10 cellular contexts compared by ENCODE assay signal in genomic region chr21:42424848-42425602, GRCh38. TPM values are rescaled to one million over a fixed set of nuclear protein-coding genes. Genes with fewer than 3 reads are reported as not detected.
A peak's percentile ranks its signal among the peaks of the same experiment; 100 is the strongest.
DNase-seq lines count a peak whose midpoint lies in the region; ATAC-seq, FAIRE-seq and TF ChIP-seq lines count a peak whose summit lies in the region.
"Had no signal": no experiment of that assay in that cellular context is flagged by ENCODE, and none has a peak within 500 bp of the region (broad histone marks: within the 10 kb centered on the region; RNA-seq: fewer than 3 reads in every experiment).

No MANE protein-coding gene starts in this region.

- peak overlapping the region; percentile 85 for H3K27ac Mint-ChIP-seq in CD4-positive, alpha-beta T cell
- H3K27ac Mint-ChIP-seq in activated CD8-positive, alpha-beta T cell treated with anti-CD3 and anti-CD28 coated beads, Interleukin-2, amount 10 ng/mL, durations not matched to agents 7 days and 5 days = peak overlapping the region; percentile 90

- no peaks in the 10 kb centered on the region for H3K27me3 ChIP-seq in CD4-positive, alpha-beta T cell (ENCODE audit: control insufficient read depth, insufficient read depth, low read length)
- peaks cover 1 to 16% of the 10 kb centered on the region in 2 experiments; a peak in 1 of 5 replicates for H3K27me3 ChIP-seq in HepG2 (ENCODE audit: control insufficient read depth in 1 of 2, insufficient read depth in 2 of 2, low read length in 2 of 2)
- H3K27me3 ChIP-seq in osteoblast (ENCODE audit: insufficient read depth, low read length) = peaks cover 3% of the 10 kb centered on the region
- peaks cover 0 to 29% (median 0%) of the 10 kb centered on the region in 3 donors for H3K27me3 ChIP-seq in sigmoid colon

- POLR2A ChIA-PET in CD4-positive, alpha-beta T cell (lab: Charles Lee) = interaction anchor here (0.5 to 12.8 kb wide), 18 partner anchors 9 to 515 kb away, joined by 3 to 208 read pairs (median 4); partner anchors contain the start of gene UBASH3A
- POLR2A ChIA-PET in activated CD8-positive, alpha-beta T cell treated with anti-CD3 and anti-CD28 coated beads, Interleukin-2, amount 10 ng/mL, durations not matched to agents 7 days and 5 days (lab: Charles Lee) = interaction anchor here (0.6 to 4.8 kb wide), 10 partner anchors 9 to 76 kb away, joined by 3 to 83 read pairs (median 4); partner anchors contain the start of gene UBASH3A
- POLR2A ChIA-PET in HepG2 (lab: Yijun Ruan, JAX) = no interaction called here

- ATAC-seq in CD4-positive, alpha-beta T cell (ENCODE audit: poor library complexity) = peak; percentile 86
- peak; percentile 42 for ATAC-seq in HG03442 (IDR thresholded peaks at IDR 0.05; ENCODE audit: unreplicated experiment)
- peak; percentile 83 for ATAC-seq in activated CD8-positive, alpha-beta T cell treated with anti-CD3 and anti-CD28 coated beads, Interleukin-2, amount 10 ng/mL, durations not matched to agents 7 days and 5 days
- ATAC-seq in HepG2 = no peak

- H4K20me1 ChIP-seq in HepG2 (ENCODE audit: insufficient read depth, low read length) (no peaks in the 10 kb centered on the region), osteoblast (ENCODE audit: insufficient read depth, low read length) (no peaks in the 10 kb centered on the region)

- TF ChIP-seq POLR2A in HepG2 (IDR thresholded peaks at IDR 0.05; ENCODE audit: insufficient read depth in 1 of 2, low read depth in 2 of 2, low read length in 2 of 2) (no peak), sigmoid colon (IDR thresholded peaks at IDR 0.05) (no peak)

- no TSS peak for BruUV-seq in HepG2 (replicated peaks; lab: Mats Ljungman, UMichigan)

- H3K4me1 ChIP-seq in HepG2 (ENCODE audit: insufficient read depth, low read length) (peaks cover 28% of the 10 kb centered on the region), osteoblast (ENCODE audit: insufficient read depth, low read length) (no peaks in the 10 kb centered on the region), sigmoid colon (no peaks in the 10 kb centered on the region)

- DNase-seq in CD4-positive, alpha-beta T cell = peak; percentile 63 to 80 (median 70)
- DNase-seq in activated CD8-positive, alpha-beta T cell treated with anti-CD3 and anti-CD28 coated beads, Interleukin-2, amount 10 ng/mL, durations not matched to agents 7 days and 5 days = peak; percentile 89
- no peak for DNase-seq in HepG2 (ENCODE audit: low spot score)
- no peak for DNase-seq in osteoblast (ENCODE audit: insufficient read length, low spot score, missing footprints)
- DNase-seq in caudate nucleus (lab: John Stamatoyannopoulos, UW) = no peak
- DNase-seq in NCI-H69 (lab: John Stamatoyannopoulos, UW) = no peak
- no peak for DNase-seq in sigmoid colon
- DNase-seq: DMS53 had no signal

- no peak overlapping the region for H3K9ac ChIP-seq in HepG2 (ENCODE audit: insufficient read depth, low read depth, low read length)

- H3K9me3 ChIP-seq in CD4-positive, alpha-beta T cell (ENCODE audit: control insufficient read depth, low read length) = no peaks in the 10 kb centered on the region
- no peaks in the 10 kb centered on the region for H3K9me3 ChIP-seq in HepG2 (ENCODE audit: low read length)
- H3K9me3 ChIP-seq in osteoblast (ENCODE audit: low read depth, low read length) = no peaks in the 10 kb centered on the region
- peaks cover 0 to 3% (median 0%) of the 10 kb centered on the region in 4 donors for H3K9me3 ChIP-seq in sigmoid colon

- no peak for FAIRE-seq in HepG2 (lab: Jason Lieb, UNC)

- H2AFZ ChIP-seq in HepG2 (ENCODE audit: low read length) = no peak overlapping the region
- H2AFZ ChIP-seq in osteoblast (ENCODE audit: low read length) = no peak overlapping the region

- WGBS in HepG2 (ENCODE audit: low lambda C conversion rate) = 27% methylated on average over 12 of the region's 12 CpGs
- 43 to 81% methylated on average over 12 of the region's 12 CpGs for WGBS in sigmoid colon, 2 donors

- H3K4me2 ChIP-seq in HepG2 (ENCODE audit: low read depth, low read length) (no peak overlapping the region), osteoblast (ENCODE audit: insufficient read depth, low read length) (no peak overlapping the region)

- no peak for TF ChIP-seq EP300 in HepG2 (IDR thresholded peaks at IDR 0.05; ENCODE audit: low read depth in 2 of 2, low read length in 2 of 2)
- no peak for TF ChIP-seq EP300 in HepG2 (CRISPR knock-in tag; IDR thresholded peaks at IDR 0.05; ENCODE audit: borderline replicate concordance)
- no peak for TF ChIP-seq EP300 in sigmoid colon (IDR thresholded peaks at IDR 0.05)

- H3K4me3 ChIP-seq in HepG2 (replicated peaks in 1 of 3; ENCODE audit: insufficient read depth in 1 of 3, low read depth in 2 of 3, low read length in 3 of 3) (no peak overlapping the region), osteoblast (ENCODE audit: insufficient read depth, low read length) (no peak overlapping the region), sigmoid colon (no peak overlapping the region)
- H3K4me3 ChIP-seq: lung had no signal

- in situ Hi-C loops in HepG2 (cut with HindIII; ENCODE audit: extremely low pct_ligation_motif_present, low pct_unique_long_range_greater_than_20kb) = no loop called here

- intact Hi-C loops in CD4-positive, alpha-beta T cell (cut with DNase I, micrococcal nuclease) = loop anchor here (1.0 to 10.0 kb wide), 7 partner anchors 10 to 87 kb away; partner anchors contain the start of gene RSPH1 (in 2 of the 2)
- intact Hi-C loops in HepG2 (cut with micrococcal nuclease; ENCODE audit: unreplicated experiment) = no loop called here
- intact Hi-C loops in sigmoid colon (cut with DNase I) = no loop called here

- peak overlapping the region; percentile 59 for H3K4me3 Mint-ChIP-seq in CD4-positive, alpha-beta T cell
- H3K4me3 Mint-ChIP-seq in activated CD8-positive, alpha-beta T cell treated with anti-CD3 and anti-CD28 coated beads, Interleukin-2, amount 10 ng/mL, durations not matched to agents 7 days and 5 days = peak overlapping the region; percentile 67

- no peaks in the 10 kb centered on the region for H3K79me2 ChIP-seq in HepG2 (ENCODE audit: insufficient read depth, low read length)
- H3K79me2 ChIP-seq in osteoblast (ENCODE audit: insufficient read depth, low read length) = no peaks in the 10 kb centered on the region

- no peak for TF ChIP-seq CTCF in CD4-positive, alpha-beta T cell (IDR thresholded peaks at IDR 0.05)
- TF ChIP-seq CTCF in HepG2 (CRISPR knock-in tag; IDR thresholded peaks at IDR 0.05) = no peak
- no peak for TF ChIP-seq CTCF in osteoblast (IDR thresholded peaks at IDR 0.05; ENCODE audit: extremely low read depth, low read depth, low read length)
- TF ChIP-seq CTCF in sigmoid colon (IDR thresholded peaks at IDR 0.05) = no peak

- peak overlapping the region; percentile 90 for H3K27ac ChIP-seq in CD4-positive, alpha-beta T cell (ENCODE audit: low read depth, low read length)
- H3K27ac ChIP-seq in HepG2 (ENCODE audit: extremely low read length, insufficient read depth, low read length) (no peak overlapping the region), osteoblast (ENCODE audit: low read depth, low read length) (no peak overlapping the region), caudate nucleus (ENCODE audit: low read depth, low read length) (no peak overlapping the region), sigmoid colon (no peak overlapping the region)

- H3K36me3 Mint-ChIP-seq in CD4-positive, alpha-beta T cell (ENCODE audit: low read depth) = peaks cover 47% of the 10 kb centered on the region
- H3K36me3 Mint-ChIP-seq in activated CD8-positive, alpha-beta T cell treated with anti-CD3 and anti-CD28 coated beads, Interleukin-2, amount 10 ng/mL, durations not matched to agents 7 days and 5 days (ENCODE audit: low read depth) = peaks cover 89% of the 10 kb centered on the region

- CTCF ChIA-PET in CD4-positive, alpha-beta T cell (lab: Charles Lee) = interaction anchor here (0.8 to 2.6 kb wide), 8 partner anchors 8 to 116 kb away, joined by 3 to 9 read pairs (median 4); partner anchors contain the start of gene UBASH3A
- CTCF ChIA-PET in activated CD8-positive, alpha-beta T cell treated with anti-CD3 and anti-CD28 coated beads, Interleukin-2, amount 10 ng/mL, durations not matched to agents 7 days and 5 days (lab: Charles Lee) = interaction anchor here (0.8 to 7.0 kb wide), 10 partner anchors 9 to 280 kb away, joined by 3 to 76 read pairs (median 4); partner anchors contain the start of gene UBASH3A
- CTCF ChIA-PET in HepG2 (lab: Yijun Ruan, JAX; ENCODE audit: low intra/inter-chr PET ratio, low total read pairs) = no interaction called here

- no peaks in the 10 kb centered on the region for H3K27me3 Mint-ChIP-seq in CD4-positive, alpha-beta T cell
- H3K27me3 Mint-ChIP-seq in activated CD8-positive, alpha-beta T cell treated with anti-CD3 and anti-CD28 coated beads, Interleukin-2, amount 10 ng/mL, durations not matched to agents 7 days and 5 days (ENCODE audit: low read depth) = no peaks in the 10 kb centered on the region

- no peaks in the 10 kb centered on the region for H3K9me3 Mint-ChIP-seq in CD4-positive, alpha-beta T cell
- H3K9me3 Mint-ChIP-seq in activated CD8-positive, alpha-beta T cell treated with anti-CD3 and anti-CD28 coated beads, Interleukin-2, amount 10 ng/mL, durations not matched to agents 7 days and 5 days (ENCODE audit: insufficient read depth) = no peaks in the 10 kb centered on the region

- no peak for TF ChIP-seq RAD21 in HepG2 (CRISPR knock-in tag; IDR thresholded peaks at IDR 0.05)

- peaks cover 79% of the 10 kb centered on the region for H3K4me1 Mint-ChIP-seq in CD4-positive, alpha-beta T cell (ENCODE audit: low read depth)
- peaks cover 77% of the 10 kb centered on the region for H3K4me1 Mint-ChIP-seq in activated CD8-positive, alpha-beta T cell treated with anti-CD3 and anti-CD28 coated beads, Interleukin-2, amount 10 ng/mL, durations not matched to agents 7 days and 5 days (ENCODE audit: low read depth)

- H3K36me3 ChIP-seq in HepG2 (replicated peaks in 1 of 2; ENCODE audit: control insufficient read depth in 1 of 2, insufficient read depth in 2 of 2, low read length in 2 of 2) = no peaks in the 10 kb centered on the region
- H3K36me3 ChIP-seq in osteoblast (ENCODE audit: insufficient read depth, low read length) = no peaks in the 10 kb centered on the region
- no peaks in the 10 kb centered on the region for H3K36me3 ChIP-seq in sigmoid colon

RNA-seq across cellular contexts. Expression of gene UBASH3A, which starts 21.3 kb away (rescaled TPM):
- total RNA-seq in CD4-positive, alpha-beta T cell = 10 to 100 TPM; 59.7 to 60.8 TPM
- 10 to 100 TPM; 68.7 to 74.0 TPM for total RNA-seq in activated CD8-positive, alpha-beta T cell treated with anti-CD3 and anti-CD28 coated beads, Interleukin-2, amount 10 ng/mL, durations not matched to agents 7 days and 5 days
- total RNA-seq in HepG2 (2016; rRNA removed; fragmentation: Illumina TruSeq; extraction: Trizol) (not detected in 2 replicates), osteoblast (not detected in 2 replicates), sigmoid colon (not detected)
- not detected in 2 replicates for total RNA-seq in HepG2 (2016; cell fraction: cytosol; rRNA removed; fragmentation: Illumina TruSeq; extraction: Trizol; ENCODE audit: low read depth)
- total RNA-seq in HepG2 (2016; cell fraction: insoluble cytoplasmic fraction; rRNA removed; fragmentation: Illumina TruSeq; extraction: Trizol) = not detected in 2 replicates
- not detected in 2 replicates for total RNA-seq in HepG2 (2016; cell fraction: membrane; rRNA removed; fragmentation: Illumina TruSeq; extraction: Trizol)
- not detected in 2 replicates for total RNA-seq in HepG2 (2016; cell fraction: nucleus; rRNA removed; fragmentation: Illumina TruSeq; extraction: Trizol)
- polyA plus RNA-seq in HepG2 (2011; rRNA removed) (0.03 TPM in 1 of 2 replicates, not detected in the other), sigmoid colon (1 to 10 TPM in 1 of 3 donors, not detected in 2; 3.9 TPM)
- not detected in 2 replicates for polyA plus RNA-seq in HepG2 (2011; cell fraction: cytosol; rRNA removed)
- polyA plus RNA-seq in HepG2 (2011; cell fraction: nucleus; rRNA removed) = 0.14 TPM in 1 of 2 replicates, not detected in the other
- polyA plus RNA-seq in HepG2 (2012) = not detected in 2 replicates
- not detected in 2 replicates for polyA plus RNA-seq in HepG2 (2016; cell fraction: cytosol; fragmentation: Illumina TruSeq; extraction: Trizol; ENCODE audit: low read depth)
- not detected in 2 replicates for polyA plus RNA-seq in HepG2 (2016; cell fraction: insoluble cytoplasmic fraction; fragmentation: Illumina TruSeq; extraction: Trizol; ENCODE audit: low read depth)
- polyA plus RNA-seq in HepG2 (2016; cell fraction: membrane; fragmentation: Illumina TruSeq; extraction: Trizol; ENCODE audit: low read depth) = not detected in 2 replicates
- not detected in 2 replicates for polyA plus RNA-seq in HepG2 (2016; cell fraction: nucleus; fragmentation: Illumina TruSeq; extraction: Trizol; ENCODE audit: insufficient read depth, low read depth)
- polyA minus RNA-seq in HepG2 (2011; rRNA and poly(A)+ RNA removed; ENCODE audit: low replicate concordance) = 0.05 and 0.24 TPM in 2 replicates
- polyA minus RNA-seq in HepG2 (2011; cell fraction: cytosol; rRNA and poly(A)+ RNA removed) = not detected in 2 replicates
- polyA minus RNA-seq in HepG2 (2011; cell fraction: nucleus; rRNA and poly(A)+ RNA removed) = not detected in 2 replicates

RNA-seq across cellular contexts. Expression of gene TMPRSS3, which starts 29.2 kb away (rescaled TPM):
- 1 to 10 TPM; 1.5 TPM for total RNA-seq in CD4-positive, alpha-beta T cell
- total RNA-seq in activated CD8-positive, alpha-beta T cell treated with anti-CD3 and anti-CD28 coated beads, Interleukin-2, amount 10 ng/mL, durations not matched to agents 7 days and 5 days = 10 to 100 TPM in 1 of 2 experiments, 1 to 10 TPM in 1; 9.9 to 10.1 TPM
- 2.8 and 3.5 TPM in 2 replicates for total RNA-seq in HepG2 (2016; rRNA removed; fragmentation: Illumina TruSeq; extraction: Trizol)
- 3.0 and 3.4 TPM in 2 replicates for total RNA-seq in HepG2 (2016; cell fraction: cytosol; rRNA removed; fragmentation: Illumina TruSeq; extraction: Trizol; ENCODE audit: low read depth)
- 3.4 and 4.2 TPM in 2 replicates for total RNA-seq in HepG2 (2016; cell fraction: insoluble cytoplasmic fraction; rRNA removed; fragmentation: Illumina TruSeq; extraction: Trizol)
- total RNA-seq in HepG2 (2016; cell fraction: membrane; rRNA removed; fragmentation: Illumina TruSeq; extraction: Trizol) = 4.9 and 6.4 TPM in 2 replicates
- 2.5 and 3.0 TPM in 2 replicates for total RNA-seq in HepG2 (2016; cell fraction: nucleus; rRNA removed; fragmentation: Illumina TruSeq; extraction: Trizol)
- 16.9 and 17.8 TPM in 2 replicates for polyA plus RNA-seq in HepG2 (2011; rRNA removed)
- 14.6 and 15.1 TPM in 2 replicates for polyA plus RNA-seq in HepG2 (2011; cell fraction: cytosol; rRNA removed)
- 14.6 and 14.7 TPM in 2 replicates for polyA plus RNA-seq in HepG2 (2011; cell fraction: nucleus; rRNA removed)
- polyA plus RNA-seq in HepG2 (2012) = 3.3 and 13.6 TPM in 2 replicates
- polyA plus RNA-seq in HepG2 (2016; cell fraction: cytosol; fragmentation: Illumina TruSeq; extraction: Trizol; ENCODE audit: low read depth) = 3.5 and 4.6 TPM in 2 replicates
- 4.4 and 4.5 TPM in 2 replicates for polyA plus RNA-seq in HepG2 (2016; cell fraction: insoluble cytoplasmic fraction; fragmentation: Illumina TruSeq; extraction: Trizol; ENCODE audit: low read depth)
- polyA plus RNA-seq in HepG2 (2016; cell fraction: membrane; fragmentation: Illumina TruSeq; extraction: Trizol; ENCODE audit: low read depth) = 4.1 and 5.4 TPM in 2 replicates
- 2.8 and 4.3 TPM in 2 replicates for polyA plus RNA-seq in HepG2 (2016; cell fraction: nucleus; fragmentation: Illumina TruSeq; extraction: Trizol; ENCODE audit: insufficient read depth, low read depth)
- polyA minus RNA-seq in HepG2 (2011; rRNA and poly(A)+ RNA removed; ENCODE audit: low replicate concordance) = 16.7 and 58.0 TPM in 2 replicates
- 4.6 and 6.1 TPM in 2 replicates for polyA minus RNA-seq in HepG2 (2011; cell fraction: cytosol; rRNA and poly(A)+ RNA removed)
- 7.6 and 14.0 TPM in 2 replicates for polyA minus RNA-seq in HepG2 (2011; cell fraction: nucleus; rRNA and poly(A)+ RNA removed)
- not detected in 2 replicates for total RNA-seq in osteoblast
- under 1 TPM in 1 of 4 donors, not detected in 3; 0.16 TPM for total RNA-seq in sigmoid colon
- 1 to 10 TPM in 1 of 3 donors, under 1 TPM in 1, not detected in 1; 0.60 to 1.3 TPM for polyA plus RNA-seq in sigmoid colon

RNA-seq across cellular contexts. Expression of gene TFF1, which starts 58.7 kb away (rescaled TPM):
- total RNA-seq in CD4-positive, alpha-beta T cell = not detected
- total RNA-seq in activated CD8-positive, alpha-beta T cell treated with anti-CD3 and anti-CD28 coated beads, Interleukin-2, amount 10 ng/mL, durations not matched to agents 7 days and 5 days = not detected
- total RNA-seq in HepG2 (2016; rRNA removed; fragmentation: Illumina TruSeq; extraction: Trizol) (0.24 TPM in 1 of 2 replicates, not detected in the other), osteoblast (not detected in 2 replicates), sigmoid colon (1 to 10 TPM in 1 of 4 donors, not detected in 3; 1.1 TPM)
- total RNA-seq in HepG2 (2016; cell fraction: cytosol; rRNA removed; fragmentation: Illumina TruSeq; extraction: Trizol; ENCODE audit: low read depth) = 0.61 and 1.5 TPM in 2 replicates
- 0.32 and 0.42 TPM in 2 replicates for total RNA-seq in HepG2 (2016; cell fraction: insoluble cytoplasmic fraction; rRNA removed; fragmentation: Illumina TruSeq; extraction: Trizol)
- 0.40 TPM in 1 of 2 replicates, not detected in the other for total RNA-seq in HepG2 (2016; cell fraction: membrane; rRNA removed; fragmentation: Illumina TruSeq; extraction: Trizol)
- total RNA-seq in HepG2 (2016; cell fraction: nucleus; rRNA removed; fragmentation: Illumina TruSeq; extraction: Trizol) = 1.5 TPM in 1 of 2 replicates, not detected in the other
- polyA plus RNA-seq in HepG2 (2011; rRNA removed) (19.4 and 47.1 TPM in 2 replicates), sigmoid colon (100 to 1,000 TPM; 414 to 706 (median 493) TPM)
- polyA plus RNA-seq in HepG2 (2011; cell fraction: cytosol; rRNA removed) = 45.3 and 80.6 TPM in 2 replicates
- 4.4 and 17.6 TPM in 2 replicates for polyA plus RNA-seq in HepG2 (2011; cell fraction: nucleus; rRNA removed)
- 19.3 and 58.1 TPM in 2 replicates for polyA plus RNA-seq in HepG2 (2012)
- polyA plus RNA-seq in HepG2 (2016; cell fraction: cytosol; fragmentation: Illumina TruSeq; extraction: Trizol; ENCODE audit: low read depth) = 0.68 TPM in 2 replicates
- 0.52 TPM in 1 of 2 replicates, not detected in the other for polyA plus RNA-seq in HepG2 (2016; cell fraction: insoluble cytoplasmic fraction; fragmentation: Illumina TruSeq; extraction: Trizol; ENCODE audit: low read depth)
- not detected in 2 replicates for polyA plus RNA-seq in HepG2 (2016; cell fraction: membrane; fragmentation: Illumina TruSeq; extraction: Trizol; ENCODE audit: low read depth)
- polyA plus RNA-seq in HepG2 (2016; cell fraction: nucleus; fragmentation: Illumina TruSeq; extraction: Trizol; ENCODE audit: insufficient read depth, low read depth) = 2.2 TPM in 1 of 2 replicates, not detected in the other
- 9.8 and 15.5 TPM in 2 replicates for polyA minus RNA-seq in HepG2 (2011; rRNA and poly(A)+ RNA removed; ENCODE audit: low replicate concordance)
- polyA minus RNA-seq in HepG2 (2011; cell fraction: cytosol; rRNA and poly(A)+ RNA removed) = 9.1 and 13.9 TPM in 2 replicates
- polyA minus RNA-seq in HepG2 (2011; cell fraction: nucleus; rRNA and poly(A)+ RNA removed) = 1.3 and 4.1 TPM in 2 replicates

Comparison
In these comparisons a context has a peak if more than half of its experiments do, and no peak if none do; other contexts are left out.
1. DNase-seq: peak in CD4-positive, alpha-beta T cell (10 of 10) and activated CD8-positive, alpha-beta T cell treated with anti-CD3 and anti-CD28 coated beads, Interleukin-2, amount 10 ng/mL, durations not matched to agents 7 days and 5 days (single experiment); none in HepG2 (single experiment), osteoblast (single experiment), caudate nucleus (0 of 61), NCI-H69 (single experiment) and sigmoid colon (single experiment).
2. RNA of gene UBASH3A, which starts 21.3 kb away (total RNA-seq): 68.7 to 74.0 TPM in activated CD8-positive, alpha-beta T cell treated with anti-CD3 and anti-CD28 coated beads, Interleukin-2, amount 10 ng/mL, durations not matched to agents 7 days and 5 days and 59.7 to 60.8 TPM in CD4-positive, alpha-beta T cell; not detected in HepG2, not detected in osteoblast and not detected in sigmoid colon; every median in the first group is over 10 times any median in the second.
3. intact Hi-C loops: an anchor here in CD4-positive, alpha-beta T cell (1.0 to 10.0 kb wide); none called in HepG2 and sigmoid colon.